ENCODE assay signal across 11 cellular contexts in genomic region chr17:30716461-30717289, GRCh38.
DNase-seq lines count a peak whose midpoint lies in the region; ATAC-seq, FAIRE-seq and TF ChIP-seq lines count a peak whose summit lies in the region.
"Had no signal": no experiment of that assay in that cellular context is flagged by ENCODE, and none has a peak within 500 bp of the region (broad histone marks: within the 10 kb centered on the region; RNA-seq: fewer than 3 reads in every experiment).

No MANE protein-coding gene starts in this region.

- H3K9ac ChIP-seq in kidney (ENCODE audit: low read length in 2 of 2) (no peak overlapping the region), smooth muscle cell (ENCODE audit: low read depth) (no peak overlapping the region)

- H3F3A ChIP-seq in smooth muscle cell (ENCODE audit: low read depth), result no peaks in the 10 kb centered on the region

- WGBS in smooth muscle cell (ENCODE audit: low lambda C conversion rate), result 92% methylated on average over 17 of the region's 17 CpGs

- H3K4me1 ChIP-seq in kidney (ENCODE audit: control insufficient read depth in 1 of 2, insufficient read depth in 1 of 2, low read depth in 1 of 2, low read length in 2 of 2), result no peaks in the 10 kb centered on the region
- H3K4me1 ChIP-seq in smooth muscle cell (ENCODE audit: low read depth), result no peaks in the 10 kb centered on the region
- H3K4me1 ChIP-seq: Peyer's patch had no signal

- ATAC-seq in HG02870 (IDR thresholded peaks at IDR 0.05; ENCODE audit: unreplicated experiment), result no peak
- no peak for ATAC-seq in HG03280 (IDR thresholded peaks at IDR 0.05; ENCODE audit: unreplicated experiment)
- ATAC-seq: sciatic nerve had no signal

- H3K27ac ChIP-seq in VCaP (no peak overlapping the region), kidney (ENCODE audit: low read depth in 2 of 2, low read length in 2 of 2) (no peak overlapping the region), smooth muscle cell (ENCODE audit: low read depth) (no peak overlapping the region)
- H3K27ac ChIP-seq: Peyer's patch had no signal

- FAIRE-seq in D721Med (lab: Jason Lieb, UNC), result no peak
- FAIRE-seq in kidney (lab: Jason Lieb, UNC), result no peak

- H3K4me2 ChIP-seq in smooth muscle cell, result no peak overlapping the region

- H3K79me2 ChIP-seq in smooth muscle cell (ENCODE audit: low read depth), result peaks cover 88% of the 10 kb centered on the region

- no peaks in the 10 kb centered on the region for H3K36me3 ChIP-seq in kidney (ENCODE audit: control insufficient read depth in 1 of 2, insufficient read depth in 2 of 2, low read length in 2 of 2)
- no peaks in the 10 kb centered on the region for H3K36me3 ChIP-seq in smooth muscle cell (ENCODE audit: low read depth)
- H3K36me3 ChIP-seq: Peyer's patch had no signal

- TF ChIP-seq CTCF in D721Med (IDR thresholded peaks at IDR 0.05; ENCODE audit: insufficient read depth, missing control alignments), result peak; percentile 41
- TF ChIP-seq CTCF in VCaP (conservative IDR thresholded peaks at IDR 0.05), result peak; percentile 22
- TF ChIP-seq CTCF in kidney (IDR thresholded peaks at IDR 0.05; ENCODE audit: borderline replicate concordance, extremely low read depth, insufficient read depth), result no peak
- no peak for TF ChIP-seq CTCF in smooth muscle cell (IDR thresholded peaks at IDR 0.05; ENCODE audit: borderline replicate concordance, insufficient read depth, poor library complexity, severe bottlenecking)

- H4K20me1 ChIP-seq in smooth muscle cell (ENCODE audit: low read depth), result peaks cover 100% of the 10 kb centered on the region

- H3K4me3 ChIP-seq in kidney (ENCODE audit: low read length in 2 of 2), result no peak overlapping the region
- H3K4me3 ChIP-seq in smooth muscle cell, result no peak overlapping the region
- H3K4me3 ChIP-seq: lung, Peyer's patch had no signal

- DNase-seq in D721Med (ENCODE audit: insufficient read length, low spot score) (no peak), HCEC 1CT (peak; percentile 11), kidney (peak; percentile 56), NK-92 (lab: John Stamatoyannopoulos, UW; ENCODE audit: unreplicated experiment) (no peak), smooth muscle cell (lab: John Stamatoyannopoulos, UW; ENCODE audit: unreplicated experiment) (no peak)

- intact Hi-C loops in kidney (cut with DNase I), result no loop called here

- H3K27me3 ChIP-seq in smooth muscle cell (ENCODE audit: low read depth), result no peaks in the 10 kb centered on the region
- H3K27me3 ChIP-seq: Peyer's patch had no signal

- no peak overlapping the region for H2AFZ ChIP-seq in smooth muscle cell (ENCODE audit: low read depth)

- H3K9me3 ChIP-seq in kidney (ENCODE audit: control insufficient read depth in 1 of 2, low read length in 2 of 2) (no peaks in the 10 kb centered on the region), smooth muscle cell (replicated peaks; ENCODE audit: low read depth) (no peaks in the 10 kb centered on the region)
- H3K9me3 ChIP-seq: Peyer's patch had no signal

Comparison
In these comparisons a context has a peak if more than half of its experiments do, and no peak if none do; other contexts are left out.
1. DNase-seq: peak in HCEC 1CT (single experiment) and kidney (single experiment); none in D721Med (single experiment), NK-92 (single experiment) and smooth muscle cell (single experiment).
2. CTCF ChIP-seq: peak in D721Med (single experiment) and VCaP (single experiment); none in kidney (single experiment) and smooth muscle cell (single experiment).